In genomic region chr2:121285077-121285449, GRCh38 we compare ENCODE assay signal across 8 cellular contexts. TPM values are rescaled to one million over a fixed set of nuclear protein-coding genes. Genes with fewer than 3 reads are reported as not detected.
DNase-seq lines count a peak whose midpoint lies in the region; ATAC-seq and TF ChIP-seq lines count a peak whose summit lies in the region.

TSS of gene TFCP2L1 (minus strand) at chr2:121285202. CDS start at chr2:121285109, 93 bp downstream.

- no peak for ATAC-seq in HG03460 (IDR thresholded peaks at IDR 0.05; ENCODE audit: unreplicated experiment)

- H3K36me3 Mint-ChIP-seq in activated CD4-positive, alpha-beta T cell treated with anti-CD3 and anti-CD28 coated beads, Interleukin-2, amount 10 ng/mL, durations not matched to agents 24 days and 14 days (ENCODE audit: low read depth) = no peaks in the 10 kb centered on the region

- peaks cover 45% of the 10 kb centered on the region for H3K27me3 Mint-ChIP-seq in activated CD4-positive, alpha-beta T cell treated with anti-CD3 and anti-CD28 coated beads, Interleukin-2, amount 10 ng/mL, durations not matched to agents 24 days and 14 days

- H3K9me3 Mint-ChIP-seq in activated CD4-positive, alpha-beta T cell treated with anti-CD3 and anti-CD28 coated beads, Interleukin-2, amount 10 ng/mL, durations not matched to agents 24 days and 14 days = no peaks in the 10 kb centered on the region

- peak within 1 kb of the TSS; percentile 76 for H3K4me3 Mint-ChIP-seq in activated CD4-positive, alpha-beta T cell treated with anti-CD3 and anti-CD28 coated beads, Interleukin-2, amount 10 ng/mL, durations not matched to agents 24 days and 14 days

- DNase-seq in activated CD4-positive, alpha-beta T cell treated with anti-CD3 and anti-CD28 coated beads, Interleukin-2, amount 10 ng/mL, durations not matched to agents 24 days and 14 days = peak; percentile 83
- DNase-seq in activated CD4-positive, alpha-beta T cell treated with anti-CD3 and anti-CD28 coated beads for 1 hour = no peak
- peak; percentile 22 for DNase-seq in NB4 (ENCODE audit: low read depth)
- DNase-seq in activated gamma-delta T cell (lab: John Stamatoyannopoulos, UW) = peak; percentile 25
- DNase-seq in iPS-NIHi11 (ENCODE audit: low spot score) = peak; percentile 91
- DNase-seq in stimulated activated CD8-positive, alpha-beta memory T cell treated with anti-CD3 and anti-CD28 coated beads, Interleukin-15, amount 100 ng/mL, for 48 hours (ENCODE audit: low read depth in 2 of 2) = peak; percentile 7 to 9
- no peak for DNase-seq in hippocampal formation (lab: John Stamatoyannopoulos, UW)

- intact Hi-C loops in activated CD4-positive, alpha-beta T cell treated with anti-CD3 and anti-CD28 coated beads, Interleukin-2, amount 10 ng/mL, durations not matched to agents 24 days and 14 days (cut with micrococcal nuclease) = no loop called here

- H3K4me3 ChIP-seq in NB4 (ENCODE audit: low read depth, low read length) = no peak within 1 kb of the TSS

- TF ChIP-seq CTCF in NB4 (IDR thresholded peaks at IDR 0.05; ENCODE audit: low read depth, low read length) = no peak

- H3K27ac Mint-ChIP-seq in activated CD4-positive, alpha-beta T cell treated with anti-CD3 and anti-CD28 coated beads, Interleukin-2, amount 10 ng/mL, durations not matched to agents 24 days and 14 days = no peak within 1 kb of the TSS

- no peak for TF ChIP-seq POLR2A in NB4 (IDR thresholded peaks at IDR 0.05; ENCODE audit: extremely low read depth, insufficient read length)

- peaks cover 3% of the 10 kb centered on the region for H3K4me1 Mint-ChIP-seq in activated CD4-positive, alpha-beta T cell treated with anti-CD3 and anti-CD28 coated beads, Interleukin-2, amount 10 ng/mL, durations not matched to agents 24 days and 14 days

RNA-seq across cellular contexts. Expression of gene TFCP2L1, which starts in this region (rescaled TPM):
- total RNA-seq in activated CD4-positive, alpha-beta T cell treated with anti-CD3 and anti-CD28 coated beads, Interleukin-2, amount 10 ng/mL, durations not matched to agents 24 days and 14 days = 0.12 TPM in 1 of 2 replicates, not detected in the other

Comparison
In these comparisons a context has a peak if more than half of its experiments do, and no peak if none do; other contexts are left out.
1. Peak in DNase-seq in activated CD4-positive, alpha-beta T cell treated with anti-CD3 and anti-CD28 coated beads, Interleukin-2, amount 10 ng/mL, durations not matched to agents 24 days and 14 days; RNA of the gene not detected or under 1 TPM.
2. DNase-seq: peak in NB4 (single experiment), activated gamma-delta T cell (single experiment), iPS-NIHi11 (single experiment) and stimulated activated CD8-positive, alpha-beta memory T cell treated with anti-CD3 and anti-CD28 coated beads, Interleukin-15, amount 100 ng/mL, for 48 hours (2 of 2); none in activated CD4-positive, alpha-beta T cell treated with anti-CD3 and anti-CD28 coated beads for 1 hour (single experiment) and hippocampal formation (0 of 2).